ENCODE assay signal across 20 cellular contexts in genomic region chr5:130035388-130035787, GRCh38.
"Had no signal": no experiment of that assay in that cellular context is flagged by ENCODE, and none has a peak within 500 bp of the region (broad histone marks: within the 10 kb centered on the region; RNA-seq: fewer than 3 reads in every experiment).

No MANE protein-coding gene starts in this region.

- H3K27ac Mint-ChIP-seq: activated CD4-positive, alpha-beta memory T cell treated with anti-CD3 and anti-CD28 coated beads for 36 hours; activated CD4-positive, alpha-beta T cell treated with anti-CD3 and anti-CD28 coated beads, Interleukin-2, amount 10 ng/mL, durations not matched to agents 7 days and 5 days; activated naive CD4-positive, alpha-beta T cell treated with anti-CD3 and anti-CD28 coated beads for 36 hours; activated naive CD8-positive, alpha-beta T cell; activated T-helper 17 cell treated with anti-CD3 and anti-CD28 coated beads, Interleukin-2, amount 50 U/mL, for 72 hours; T-cell had no signal

- DNase-seq: activated CD4-positive, alpha-beta memory T cell treated with anti-CD3 and anti-CD28 coated beads for 36 hours; activated CD4-positive, alpha-beta T cell treated with anti-CD3 and anti-CD28 coated beads, Interleukin-2, amount 10 ng/mL, durations not matched to agents 7 days and 5 days; activated CD4-positive, CD25-positive, alpha-beta regulatory T cell; activated CD8-positive, alpha-beta memory T cell treated with anti-CD3 and anti-CD28 coated beads for 24 hours; activated gamma-delta T cell; activated naive CD4-positive, alpha-beta T cell treated with anti-CD3 and anti-CD28 coated beads for 36 hours; activated T-cell treated with anti-CD3 and anti-CD28 coated beads, Interleukin-2, amount 50 U/mL, for 48 hours; NCI-H1048; NCI-H146; NCI-H187 treated with DMSO at 0.1 percent for 48 hours; NCI-H2081 treated with DMSO at 0.1 percent for 48 hours; NCI-H526 treated with DMSO at 0.1 percent for 48 hours; T-cell; T1000 had no signal

- ATAC-seq: activated T-helper 17 cell treated with anti-CD3 and anti-CD28 coated beads, Interleukin-2, amount 50 U/mL, for 72 hours; Right ventricle myocardium inferior; T-cell had no signal

- H3K9me3 Mint-ChIP-seq: activated CD4-positive, alpha-beta memory T cell treated with anti-CD3 and anti-CD28 coated beads for 36 hours; activated CD4-positive, alpha-beta T cell treated with anti-CD3 and anti-CD28 coated beads, Interleukin-2, amount 10 ng/mL, durations not matched to agents 7 days and 5 days; activated naive CD4-positive, alpha-beta T cell treated with anti-CD3 and anti-CD28 coated beads for 36 hours; T-cell had no signal

- H3K27ac ChIP-seq: VCaP had no signal

- H3K27me3 Mint-ChIP-seq: activated CD4-positive, alpha-beta memory T cell treated with anti-CD3 and anti-CD28 coated beads for 36 hours; activated CD4-positive, alpha-beta T cell treated with anti-CD3 and anti-CD28 coated beads, Interleukin-2, amount 10 ng/mL, durations not matched to agents 7 days and 5 days; central memory CD8-positive, alpha-beta T cell had no signal

- H3K4me3 Mint-ChIP-seq: activated CD4-positive, alpha-beta memory T cell treated with anti-CD3 and anti-CD28 coated beads for 36 hours; activated CD4-positive, alpha-beta T cell treated with anti-CD3 and anti-CD28 coated beads, Interleukin-2, amount 10 ng/mL, durations not matched to agents 7 days and 5 days; activated naive CD4-positive, alpha-beta T cell treated with anti-CD3 and anti-CD28 coated beads for 36 hours; activated naive CD8-positive, alpha-beta T cell; activated T-helper 17 cell treated with anti-CD3 and anti-CD28 coated beads, Interleukin-2, amount 50 U/mL, for 72 hours; central memory CD8-positive, alpha-beta T cell; T-cell had no signal

- H3K4me3 ChIP-seq: SK-N-MC had no signal

- H3K4me1 Mint-ChIP-seq: activated CD4-positive, alpha-beta T cell treated with anti-CD3 and anti-CD28 coated beads, Interleukin-2, amount 10 ng/mL, durations not matched to agents 7 days and 5 days; activated T-helper 17 cell treated with anti-CD3 and anti-CD28 coated beads, Interleukin-2, amount 50 U/mL, for 72 hours; central memory CD8-positive, alpha-beta T cell; T-cell had no signal

- H3K36me3 Mint-ChIP-seq: activated CD4-positive, alpha-beta memory T cell treated with anti-CD3 and anti-CD28 coated beads for 36 hours; activated naive CD8-positive, alpha-beta T cell; T-cell had no signal
